In genomic region chr3:143348486-143349327, GRCh38 we compare ENCODE assay signal across 1 cellular context.
TF ChIP-seq lines count a peak whose summit lies in the region.

No MANE protein-coding gene starts in this region.

TF ChIP-seq in HepG2, 621 proteins besides CTCF, POLR2A, EP300 and RAD21 (continued from another document):
- TF ChIP-seq, protein P1, sequence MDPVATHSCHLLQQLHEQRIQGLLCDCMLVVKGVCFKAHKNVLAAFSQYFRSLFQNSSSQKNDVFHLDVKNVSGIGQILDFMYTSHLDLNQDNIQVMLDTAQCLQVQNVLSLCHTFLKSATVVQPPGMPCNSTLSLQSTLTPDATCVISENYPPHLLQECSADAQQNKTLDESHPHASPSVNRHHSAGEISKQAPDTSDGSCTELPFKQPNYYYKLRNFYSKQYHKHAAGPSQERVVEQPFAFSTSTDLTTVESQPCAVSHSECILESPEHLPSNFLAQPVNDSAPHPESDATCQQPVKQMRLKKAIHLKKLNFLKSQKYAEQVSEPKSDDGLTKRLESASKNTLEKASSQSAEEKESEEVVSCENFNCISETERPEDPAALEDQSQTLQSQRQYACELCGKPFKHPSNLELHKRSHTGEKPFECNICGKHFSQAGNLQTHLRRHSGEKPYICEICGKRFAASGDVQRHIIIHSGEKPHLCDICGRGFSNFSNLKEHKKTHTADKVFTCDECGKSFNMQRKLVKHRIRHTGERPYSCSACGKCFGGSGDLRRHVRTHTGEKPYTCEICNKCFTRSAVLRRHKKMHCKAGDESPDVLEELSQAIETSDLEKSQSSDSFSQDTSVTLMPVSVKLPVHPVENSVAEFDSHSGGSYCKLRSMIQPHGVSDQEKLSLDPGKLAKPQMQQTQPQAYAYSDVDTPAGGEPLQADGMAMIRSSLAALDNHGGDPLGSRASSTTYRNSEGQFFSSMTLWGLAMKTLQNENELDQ (CRISPR knock-in tag; IDR thresholded peaks at IDR 0.05; ENCODE audit: borderline replicate concordance): no peak
- TF ChIP-seq RAD51 (IDR thresholded peaks at IDR 0.05; ENCODE audit: borderline replicate concordance): no peak
- TF ChIP-seq E2F2 (CRISPR knock-in tag; IDR thresholded peaks at IDR 0.05; ENCODE audit: borderline replicate concordance): no peak
- no peak for TF ChIP-seq ZNF687 (CRISPR knock-in tag; IDR thresholded peaks at IDR 0.05)
- TF ChIP-seq ARHGAP35 (CRISPR knock-in tag; IDR thresholded peaks at IDR 0.05; ENCODE audit: borderline replicate concordance): no peak
- no peak for TF ChIP-seq SP140L (CRISPR knock-in tag; IDR thresholded peaks at IDR 0.05; ENCODE audit: borderline replicate concordance)
- TF ChIP-seq, protein P2, sequence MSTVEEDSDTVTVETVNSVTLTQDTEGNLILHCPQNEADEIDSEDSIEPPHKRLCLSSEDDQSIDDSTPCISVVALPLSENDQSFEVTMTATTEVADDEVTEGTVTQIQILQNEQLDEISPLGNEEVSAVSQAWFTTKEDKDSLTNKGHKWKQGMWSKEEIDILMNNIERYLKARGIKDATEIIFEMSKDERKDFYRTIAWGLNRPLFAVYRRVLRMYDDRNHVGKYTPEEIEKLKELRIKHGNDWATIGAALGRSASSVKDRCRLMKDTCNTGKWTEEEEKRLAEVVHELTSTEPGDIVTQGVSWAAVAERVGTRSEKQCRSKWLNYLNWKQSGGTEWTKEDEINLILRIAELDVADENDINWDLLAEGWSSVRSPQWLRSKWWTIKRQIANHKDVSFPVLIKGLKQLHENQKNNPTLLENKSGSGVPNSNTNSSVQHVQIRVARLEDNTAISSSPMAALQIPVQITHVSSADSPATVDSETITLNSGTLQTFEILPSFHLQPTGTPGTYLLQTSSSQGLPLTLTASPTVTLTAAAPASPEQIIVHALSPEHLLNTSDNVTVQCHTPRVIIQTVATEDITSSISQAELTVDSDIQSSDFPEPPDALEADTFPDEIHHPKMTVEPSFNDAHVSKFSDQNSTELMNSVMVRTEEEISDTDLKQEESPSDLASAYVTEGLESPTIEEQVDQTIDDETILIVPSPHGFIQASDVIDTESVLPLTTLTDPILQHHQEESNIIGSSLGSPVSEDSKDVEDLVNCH (CRISPR knock-in tag; IDR thresholded peaks at IDR 0.05): no peak
- no peak for TF ChIP-seq ZNF782 (CRISPR knock-in tag; IDR thresholded peaks at IDR 0.05; ENCODE audit: borderline replicate concordance)
